ENCODE assay signal across 15 cellular contexts in genomic region chr5:143102414-143102813, GRCh38.
A peak's percentile ranks its signal among the peaks of the same experiment; 100 is the strongest.
DNase-seq lines count a peak whose midpoint lies in the region; ATAC-seq, FAIRE-seq and TF ChIP-seq lines count a peak whose summit lies in the region.
"Had no signal": no experiment of that assay in that cellular context is flagged by ENCODE, and none has a peak within 500 bp of the region (broad histone marks: within the 10 kb centered on the region; RNA-seq: fewer than 3 reads in every experiment).

No MANE protein-coding gene starts in this region.

- TF ChIP-seq POLR2A in GM12878 (IDR thresholded peaks at IDR 0.05; ENCODE audit: low read depth, low read length) (no peak), thyroid gland (IDR thresholded peaks at IDR 0.05) (no peak)

- RAD21 ChIA-PET in GM12878 (lab: Charles Lee; ENCODE audit: unreplicated experiment), result interaction anchor here (0.7 to 1.3 kb wide), 4 partner anchors 12 to 67 kb away, joined by 3 read pairs; no protein-coding TSS in a partner anchor

- 98% methylated on average over 6 of the region's 6 CpGs for WGBS in GM12878 (ENCODE audit: insufficient coverage, insufficient replicate concordance, low lambda C conversion rate, missing lambda C conversion rate)
- 69 to 73% methylated on average over 6 of the region's 6 CpGs for WGBS in thyroid gland, 2 donors

- intact Hi-C loops in GM12878 (cut with micrococcal nuclease; ENCODE audit: unreplicated experiment) (no loop called here), thyroid gland (cut with DNase I) (no loop called here)

- BruUV-seq in GM12878 (replicated peaks; lab: Mats Ljungman, UMichigan), result no TSS peak

- in situ Hi-C loops in GM12878 (cut with MboI), result no loop called here

- H2AFZ ChIP-seq in GM12878 (ENCODE audit: control insufficient read depth, low read depth, low read length), result no peak overlapping the region

- peaks cover 40% of the 10 kb centered on the region for H3K4me1 Mint-ChIP-seq in activated T-cell treated with anti-CD3 and anti-CD28 coated beads, Interleukin-2, amount 50 U/mL, for 24 hours (ENCODE audit: low read depth)

- no peak overlapping the region for H3K9ac ChIP-seq in GM12878 (ENCODE audit: control insufficient read depth, insufficient read depth, low read length)

- H3K27me3 Mint-ChIP-seq in activated T-cell treated with anti-CD3 and anti-CD28 coated beads, Interleukin-2, amount 50 U/mL, for 24 hours, result no peaks in the 10 kb centered on the region

- POLR2A ChIA-PET in GM12878 (lab: Charles Lee), result interaction anchor here (0.6 to 1.9 kb wide), 3 partner anchors 11 to 86 kb away, joined by 3 to 5 read pairs (median 3); no protein-coding TSS in a partner anchor

- H3K27me3 ChIP-seq in GM12878 (replicated peaks in 1 of 2; ENCODE audit: control insufficient read depth in 2 of 2, insufficient read depth in 2 of 2, low read length in 1 of 2) (no peaks in the 10 kb centered on the region), thyroid gland (no peaks in the 10 kb centered on the region)
- H3K27me3 ChIP-seq: MG63 had no signal

- H3K27ac Mint-ChIP-seq in activated T-cell treated with anti-CD3 and anti-CD28 coated beads, Interleukin-2, amount 50 U/mL, for 24 hours, result peak overlapping the region; percentile 93

- H3K79me2 ChIP-seq in GM12878 (ENCODE audit: control insufficient read depth, insufficient read depth, low read length), result no peaks in the 10 kb centered on the region; the same call in 1 of the 2 replicates

- H3K27ac ChIP-seq in GM12878 (ENCODE audit: control insufficient read depth, insufficient read depth) (peak overlapping the region; percentile 39; the same call in 1 of the 2 replicates), thyroid gland (no peak overlapping the region)

- CTCF ChIA-PET in GM12878 (lab: Yijun Ruan, JAX), result interaction anchor here (3.7 kb wide), 1 partner anchor 9 kb away, joined by 14 read pairs; no protein-coding TSS in a partner anchor

- H3K4me3 ChIP-seq in GM12878 (no peak overlapping the region), thyroid gland (replicated peaks in 1 of 3) (no peak overlapping the region)
- H3K4me3 ChIP-seq: MG63 had no signal

- no peak for TF ChIP-seq RAD21 in GM12878 (IDR thresholded peaks at IDR 0.05; ENCODE audit: insufficient read depth, low read depth, low read length)

- TF ChIP-seq EP300 in GM12878 (IDR thresholded peaks at IDR 0.05; ENCODE audit: borderline replicate concordance in 1 of 2, control insufficient read depth in 1 of 2, low read depth in 2 of 2, low read length in 2 of 2), result no peak

- H3K4me2 ChIP-seq in GM12878 (ENCODE audit: control insufficient read depth, insufficient read depth), result no peak overlapping the region

- H3K4me1 ChIP-seq in GM12878 (ENCODE audit: control insufficient read depth, insufficient read depth, low read length) (peaks cover 19% of the 10 kb centered on the region), thyroid gland (no peaks in the 10 kb centered on the region)

- no peaks in the 10 kb centered on the region for H4K20me1 ChIP-seq in GM12878 (ENCODE audit: control insufficient read depth, insufficient read depth)

- H3K9me3 ChIP-seq in GM12878 (replicated peaks; ENCODE audit: control insufficient read depth, insufficient read depth, low read length) (no peaks in the 10 kb centered on the region), thyroid gland (no peaks in the 10 kb centered on the region)
- H3K9me3 ChIP-seq: MG63 had no signal

- H3K9me3 Mint-ChIP-seq in activated T-cell treated with anti-CD3 and anti-CD28 coated beads, Interleukin-2, amount 50 U/mL, for 24 hours, result no peaks in the 10 kb centered on the region

- peaks cover 0 to 2% of the 10 kb centered on the region in 2 experiments; a peak in 2 of 4 replicates for H3K36me3 ChIP-seq in GM12878 (ENCODE audit: control insufficient read depth in 2 of 2, insufficient read depth in 2 of 2, low read length in 1 of 2)
- no peaks in the 10 kb centered on the region for H3K36me3 ChIP-seq in thyroid gland
- H3K36me3 ChIP-seq: MG63 had no signal

- no peak for FAIRE-seq in GM12878 (lab: Jason Lieb, UNC)
- FAIRE-seq: TTC549, urothelium cell line had no signal

- SMC1A ChIA-PET in GM12878 (lab: Charles Lee; ENCODE audit: uncharacterized antibody, unreplicated experiment), result interaction anchor here (1.1 to 20.0 kb wide), 4 partner anchors 9 to 104 kb away, joined by 3 to 271 read pairs (median 48); no protein-coding TSS in a partner anchor

- no peak overlapping the region for H3K4me3 Mint-ChIP-seq in activated T-cell treated with anti-CD3 and anti-CD28 coated beads, Interleukin-2, amount 50 U/mL, for 24 hours

- DNase-seq in activated T-cell treated with anti-CD3 and anti-CD28 coated beads, Interleukin-2, amount 50 U/mL, for 24 hours, result no peak
- DNase-seq in activated T-cell treated with anti-CD3 and anti-CD28 coated beads for 4 hours (no peak), GM12878 (ENCODE audit: low read depth, low spot score) (no peak), medulla oblongata (ENCODE audit: extremely low spot score) (peak; percentile 34), thyroid gland (peak; percentile 5 to 7), cerebellar nuclear complex (lab: John Stamatoyannopoulos, UW) (no peak), NCI-H2196 (lab: John Stamatoyannopoulos, UW; ENCODE audit: unreplicated experiment) (no peak), NCI-H82 treated with DMSO at 0.1 percent for 48 hours (lab: John Stamatoyannopoulos, UW; ENCODE audit: unreplicated experiment) (no peak)
- DNase-seq: ACHN; central memory CD4-positive, alpha-beta T cell; MG63; NCI-H2081 treated with DMSO at 0.1 percent for 48 hours; SHP77 had no signal

- no peak for ATAC-seq in GM12878

- H3K36me3 Mint-ChIP-seq in activated T-cell treated with anti-CD3 and anti-CD28 coated beads, Interleukin-2, amount 50 U/mL, for 24 hours (ENCODE audit: low read depth), result peaks cover 20% of the 10 kb centered on the region

- TF ChIP-seq CTCF in GM12878 (IDR thresholded peaks at IDR 0.05 in 2 of 3, conservative IDR thresholded peaks at IDR 0.05 in 1 of 3; ENCODE audit: control insufficient read depth in 2 of 3, extremely low read depth in 1 of 3, insufficient read depth in 1 of 3, low read depth in 3 of 3, low read length in 3 of 3) (no peak), thyroid gland (IDR thresholded peaks at IDR 0.05) (no peak)

TF ChIP-seq in GM12878, 131 proteins besides CTCF, POLR2A, EP300 and RAD21 (continues in another document):
- TF ChIP-seq POLR2AphosphoS5 (IDR thresholded peaks at IDR 0.05; ENCODE audit: low read length) (no peak), KDM1A (IDR thresholded peaks at IDR 0.05; ENCODE audit: borderline replicate concordance) (no peak), SUPT20H (IDR thresholded peaks at IDR 0.05; ENCODE audit: borderline replicate concordance, control insufficient read depth, low read depth, low read length) (no peak), POU2F2 (IDR thresholded peaks at IDR 0.05; ENCODE audit: borderline replicate concordance, low read depth, low read length) (no peak), TAF1 (IDR thresholded peaks at IDR 0.05; ENCODE audit: borderline replicate concordance, low read depth, low read length) (no peak), E4F1 (IDR thresholded peaks at IDR 0.05; ENCODE audit: borderline replicate concordance, partially characterized antibody) (no peak), ZBTB11 (CRISPR knock-in tag; IDR thresholded peaks at IDR 0.05) (no peak), ASH2L (IDR thresholded peaks at IDR 0.05; ENCODE audit: borderline replicate concordance, low read depth) (no peak), MTA2 (IDR thresholded peaks at IDR 0.05; ENCODE audit: low read depth) (no peak)

Comparison
In these comparisons a context has a peak if more than half of its experiments do, and no peak if none do; other contexts are left out.
1. DNase-seq: peak in medulla oblongata (single experiment) and thyroid gland (2 of 2); none in activated T-cell treated with anti-CD3 and anti-CD28 coated beads, Interleukin-2, amount 50 U/mL, for 24 hours (single experiment), activated T-cell treated with anti-CD3 and anti-CD28 coated beads for 4 hours (single experiment), GM12878 (single experiment), cerebellar nuclear complex (0 of 2), NCI-H2196 (single experiment) and NCI-H82 treated with DMSO at 0.1 percent for 48 hours (single experiment).